In the genomic region with DNA sequence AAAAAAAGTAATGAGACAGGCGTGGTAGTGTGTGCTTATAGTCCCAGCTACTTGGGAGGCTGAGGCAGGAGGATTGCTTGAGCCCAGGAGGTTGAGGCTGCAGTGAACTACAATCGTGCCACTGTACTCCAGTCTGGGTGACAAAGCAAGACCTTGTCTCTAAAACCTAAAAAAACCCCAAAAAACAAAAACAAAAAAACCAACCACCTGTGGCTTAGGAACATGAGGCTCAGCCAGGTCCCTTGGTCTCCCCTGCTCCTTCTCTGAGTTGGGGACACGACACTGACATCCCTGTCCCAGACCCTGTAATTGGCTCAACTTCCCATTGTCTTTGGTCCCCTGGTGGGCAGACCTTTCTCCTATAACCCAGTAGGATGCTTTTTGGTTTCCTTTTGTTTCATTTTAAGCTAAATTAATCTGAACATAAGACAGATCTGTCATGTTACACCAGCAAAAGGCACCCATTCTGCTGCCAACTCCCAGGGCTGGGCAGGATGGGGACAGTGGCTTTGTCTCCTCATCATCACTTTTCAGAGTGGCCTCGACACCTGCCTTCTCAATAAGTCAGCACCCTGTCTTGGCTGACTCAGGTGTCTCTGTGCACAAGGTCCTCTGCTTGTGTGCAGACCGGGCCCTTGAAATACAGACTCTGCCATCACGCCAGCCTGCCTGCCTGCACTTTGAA, we compare ENCODE assay signal across 12 cellular contexts.
"Had no signal": no experiment of that assay in that cellular context is flagged by ENCODE, and none has a peak within 500 bp of the region (broad histone marks: within the 10 kb centered on the region; RNA-seq: fewer than 3 reads in every experiment).

No MANE protein-coding gene starts in this region.

- H3K4me3 ChIP-seq: esophagus muscularis mucosa, thyroid gland had no signal

- DNase-seq: activated CD4-positive, alpha-beta T cell treated with anti-CD3 and anti-CD28 coated beads for 48 hours; activated CD8-positive, alpha-beta memory T cell treated with anti-CD3 and anti-CD28 coated beads, Interleukin-2, amount 50 U/mL, for 4 hours; activated CD8-positive, alpha-beta T cell treated with anti-CD3 and anti-CD28 coated beads for 36 hours; hippocampal formation; left ventricle myocardium superior; T-helper 2 cell; thyroid gland had no signal

- H3K27ac ChIP-seq: esophagus muscularis mucosa, thyroid gland had no signal

- H3K27me3 ChIP-seq: thyroid gland had no signal

- H3K4me3 Mint-ChIP-seq: activated CD8-positive, alpha-beta T cell treated with anti-CD3 and anti-CD28 coated beads for 36 hours; activated T-helper 1 cell treated with anti-CD3 and anti-CD28 coated beads, Interleukin-12 subunit alpha, Interleukin-12 subunit beta, Interleukin-2, Interleukin-4 antibody, amounts not matched to agents 30 ng/mL and 10 ng/mL and 1 ng/mL, durations not matched to agents 14 hours and 24 hours and 36 hours; memory B cell; naive thymus-derived CD8-positive, alpha-beta T cell; stimulated activated effector memory CD8-positive, alpha-beta T cell treated with anti-CD3 and anti-CD28 coated beads, Interleukin-12 subunit alpha, Interleukin-12 subunit beta, amount 100 ng/mL, for 72 hours had no signal

- H3K9me3 ChIP-seq: esophagus muscularis mucosa, thyroid gland had no signal

- ATAC-seq: activated CD8-positive, alpha-beta T cell treated with anti-CD3 and anti-CD28 coated beads for 36 hours; left ventricle myocardium superior; naive thymus-derived CD8-positive, alpha-beta T cell; stimulated activated effector memory CD8-positive, alpha-beta T cell treated with anti-CD3 and anti-CD28 coated beads, Interleukin-12 subunit alpha, Interleukin-12 subunit beta, amount 100 ng/mL, for 72 hours had no signal

- H3K36me3 ChIP-seq: esophagus muscularis mucosa, thyroid gland had no signal

- H3K36me3 Mint-ChIP-seq: naive thymus-derived CD8-positive, alpha-beta T cell; stimulated activated effector memory CD8-positive, alpha-beta T cell treated with anti-CD3 and anti-CD28 coated beads, Interleukin-12 subunit alpha, Interleukin-12 subunit beta, amount 100 ng/mL, for 72 hours had no signal

- H3K27me3 Mint-ChIP-seq: activated CD8-positive, alpha-beta T cell treated with anti-CD3 and anti-CD28 coated beads for 36 hours had no signal

- H3K27ac Mint-ChIP-seq: activated CD8-positive, alpha-beta T cell treated with anti-CD3 and anti-CD28 coated beads for 36 hours; activated T-helper 1 cell treated with anti-CD3 and anti-CD28 coated beads, Interleukin-12 subunit alpha, Interleukin-12 subunit beta, Interleukin-2, Interleukin-4 antibody, amounts not matched to agents 30 ng/mL and 10 ng/mL and 1 ng/mL, durations not matched to agents 14 hours and 24 hours and 36 hours; memory B cell; naive thymus-derived CD8-positive, alpha-beta T cell; stimulated activated effector memory CD8-positive, alpha-beta T cell treated with anti-CD3 and anti-CD28 coated beads, Interleukin-12 subunit alpha, Interleukin-12 subunit beta, amount 100 ng/mL, for 72 hours had no signal

- H3K4me1 ChIP-seq: esophagus muscularis mucosa, thyroid gland had no signal

- H3K9me3 Mint-ChIP-seq: activated CD8-positive, alpha-beta T cell treated with anti-CD3 and anti-CD28 coated beads for 36 hours; activated T-helper 1 cell treated with anti-CD3 and anti-CD28 coated beads, Interleukin-12 subunit alpha, Interleukin-12 subunit beta, Interleukin-2, Interleukin-4 antibody, amounts not matched to agents 30 ng/mL and 10 ng/mL and 1 ng/mL, durations not matched to agents 14 hours and 24 hours and 36 hours; naive thymus-derived CD8-positive, alpha-beta T cell; stimulated activated effector memory CD8-positive, alpha-beta T cell treated with anti-CD3 and anti-CD28 coated beads, Interleukin-12 subunit alpha, Interleukin-12 subunit beta, amount 100 ng/mL, for 72 hours had no signal
